Comparison of ENCODE assay signal across 8 cellular contexts in the genomic region with DNA sequence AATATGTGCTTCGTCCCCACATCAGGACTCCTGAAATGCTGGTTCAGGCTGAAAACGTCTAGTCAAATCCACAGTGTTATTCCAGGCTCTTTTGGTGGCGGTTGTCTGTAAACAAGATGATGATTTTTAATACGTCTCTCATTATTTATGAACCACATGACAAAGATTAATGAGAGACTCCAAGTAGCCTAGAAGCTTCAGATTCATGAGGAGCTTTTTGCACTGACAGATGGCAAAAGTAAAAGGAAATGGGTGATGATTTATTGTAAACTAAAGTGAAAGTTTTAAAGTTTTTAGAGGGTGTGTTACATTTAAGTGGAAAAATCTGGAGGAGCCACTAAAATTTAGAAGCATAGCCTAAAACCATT.
DNase-seq lines count a peak whose midpoint lies in the region; ATAC-seq, FAIRE-seq and TF ChIP-seq lines count a peak whose summit lies in the region.

No MANE protein-coding gene starts in this region.

- H3K9ac ChIP-seq in astrocyte (ENCODE audit: low read length): peak overlapping the region; percentile 75

- ATAC-seq in upper lobe of left lung (ENCODE audit: low FRiP score in 2 of 2) (no peak), GM21390 (IDR thresholded peaks at IDR 0.05; ENCODE audit: unreplicated experiment) (no peak), HG03108 (IDR thresholded peaks at IDR 0.05; ENCODE audit: unreplicated experiment) (no peak), HG02571 (IDR thresholded peaks at IDR 0.05; ENCODE audit: unreplicated experiment) (no peak)

- peaks cover 3% of the 10 kb centered on the region for H4K20me1 ChIP-seq in astrocyte (ENCODE audit: insufficient read depth, low read length)

- TF ChIP-seq POLR2A in upper lobe of left lung (IDR thresholded peaks at IDR 0.05): no peak

- H3K9me3 ChIP-seq in astrocyte (ENCODE audit: insufficient read depth, low read depth, low read length) (peaks cover 6% of the 10 kb centered on the region), upper lobe of left lung (no peaks in the 10 kb centered on the region)

- WGBS in upper lobe of left lung, 2 donors: 7 to 14% methylated on average over 4 of the region's 4 CpGs

- peak overlapping the region; percentile 68 for H2AFZ ChIP-seq in astrocyte (ENCODE audit: low read depth, low read length)

- H3K79me2 ChIP-seq in astrocyte (ENCODE audit: insufficient read depth, low read length): peaks cover 11% of the 10 kb centered on the region

- H3K27ac ChIP-seq in astrocyte (ENCODE audit: low read depth, low read length) (peak overlapping the region; percentile 51), upper lobe of left lung (peak overlapping the region; percentile 59 to 85 (median 74))

- H3K27me3 Mint-ChIP-seq in activated naive CD4-positive, alpha-beta T cell treated with anti-CD3 and anti-CD28 coated beads, Interleukin-2, amount 10 ng/mL, durations not matched to agents 7 days and 5 days: no peaks in the 10 kb centered on the region
- H3K27me3 Mint-ChIP-seq in astrocyte (ENCODE audit: low read depth, unreplicated experiment): no peaks in the 10 kb centered on the region

- TF ChIP-seq CTCF in astrocyte (IDR thresholded peaks at IDR 0.05; ENCODE audit: insufficient read depth, low read depth, low read length) (no peak), upper lobe of left lung (IDR thresholded peaks at IDR 0.05) (no peak)

- H3K4me3 ChIP-seq in astrocyte (ENCODE audit: insufficient read depth, low read depth, low read length): peak overlapping the region; percentile 58
- H3K4me3 ChIP-seq in upper lobe of left lung: peak overlapping the region in 3 of 4 donors; percentile 20 to 46 (median 34)

- H3K36me3 ChIP-seq in astrocyte (ENCODE audit: insufficient read depth, low read length): no peaks in the 10 kb centered on the region
- no peaks in the 10 kb centered on the region for H3K36me3 ChIP-seq in upper lobe of left lung

- H3K36me3 Mint-ChIP-seq in activated naive CD4-positive, alpha-beta T cell treated with anti-CD3 and anti-CD28 coated beads, Interleukin-2, amount 10 ng/mL, durations not matched to agents 7 days and 5 days: peaks cover 3% of the 10 kb centered on the region
- H3K36me3 Mint-ChIP-seq in astrocyte (ENCODE audit: low read depth, unreplicated experiment): peaks cover 16% of the 10 kb centered on the region

- H3K4me1 ChIP-seq in astrocyte (ENCODE audit: insufficient read depth, low read length) (peaks cover 10% of the 10 kb centered on the region), upper lobe of left lung (peaks cover 19 to 27% (median 22%) of the 10 kb centered on the region in 4 donors)

- no peak for TF ChIP-seq EP300 in upper lobe of left lung (IDR thresholded peaks at IDR 0.05)

- peak overlapping the region; percentile 85 for H3K4me2 ChIP-seq in astrocyte (ENCODE audit: low read length)

- CTCF ChIA-PET in activated naive CD4-positive, alpha-beta T cell treated with anti-CD3 and anti-CD28 coated beads, Interleukin-2, amount 10 ng/mL, durations not matched to agents 7 days and 5 days (lab: Charles Lee): interaction anchor here (0.7 to 1.7 kb wide), 6 partner anchors 20 to 170 kb away, joined by 3 to 8 read pairs (median 3); no protein-coding TSS in a partner anchor

- H3K4me1 Mint-ChIP-seq in activated naive CD4-positive, alpha-beta T cell treated with anti-CD3 and anti-CD28 coated beads, Interleukin-2, amount 10 ng/mL, durations not matched to agents 7 days and 5 days: peaks cover 53% of the 10 kb centered on the region
- peaks cover 29% of the 10 kb centered on the region for H3K4me1 Mint-ChIP-seq in astrocyte (ENCODE audit: low read depth, unreplicated experiment)

- no peak for FAIRE-seq in astrocyte (lab: Jason Lieb, UNC)

- peak overlapping the region; percentile 64 for H3K4me3 Mint-ChIP-seq in activated naive CD4-positive, alpha-beta T cell treated with anti-CD3 and anti-CD28 coated beads, Interleukin-2, amount 10 ng/mL, durations not matched to agents 7 days and 5 days
- peak overlapping the region; percentile 79 for H3K4me3 Mint-ChIP-seq in astrocyte (ENCODE audit: unreplicated experiment)

- H3K9me3 Mint-ChIP-seq in activated naive CD4-positive, alpha-beta T cell treated with anti-CD3 and anti-CD28 coated beads, Interleukin-2, amount 10 ng/mL, durations not matched to agents 7 days and 5 days: no peaks in the 10 kb centered on the region
- H3K9me3 Mint-ChIP-seq in astrocyte (ENCODE audit: unreplicated experiment): peaks cover 2% of the 10 kb centered on the region

- H3K27me3 ChIP-seq in astrocyte (ENCODE audit: insufficient read depth, low read length) (no peaks in the 10 kb centered on the region), upper lobe of left lung (no peaks in the 10 kb centered on the region)

- DNase-seq in activated naive CD4-positive, alpha-beta T cell treated with anti-CD3 and anti-CD28 coated beads, Interleukin-2, amount 10 ng/mL, durations not matched to agents 7 days and 5 days: no peak
- DNase-seq in activated naive CD4-positive, alpha-beta T cell treated with Interleukin-2 at 50 U/mL for 16 hours: no peak
- DNase-seq in astrocyte (ENCODE audit: low read depth): no peak
- peak; percentile 25 for DNase-seq in medulla oblongata (ENCODE audit: extremely low spot score)
- DNase-seq in upper lobe of left lung: no peak

- H3K27ac Mint-ChIP-seq in activated naive CD4-positive, alpha-beta T cell treated with anti-CD3 and anti-CD28 coated beads, Interleukin-2, amount 10 ng/mL, durations not matched to agents 7 days and 5 days: peak overlapping the region; percentile 81
- H3K27ac Mint-ChIP-seq in astrocyte (ENCODE audit: unreplicated experiment): peak overlapping the region; percentile 99
